8 cellular contexts compared by ENCODE assay signal in the genomic region with DNA sequence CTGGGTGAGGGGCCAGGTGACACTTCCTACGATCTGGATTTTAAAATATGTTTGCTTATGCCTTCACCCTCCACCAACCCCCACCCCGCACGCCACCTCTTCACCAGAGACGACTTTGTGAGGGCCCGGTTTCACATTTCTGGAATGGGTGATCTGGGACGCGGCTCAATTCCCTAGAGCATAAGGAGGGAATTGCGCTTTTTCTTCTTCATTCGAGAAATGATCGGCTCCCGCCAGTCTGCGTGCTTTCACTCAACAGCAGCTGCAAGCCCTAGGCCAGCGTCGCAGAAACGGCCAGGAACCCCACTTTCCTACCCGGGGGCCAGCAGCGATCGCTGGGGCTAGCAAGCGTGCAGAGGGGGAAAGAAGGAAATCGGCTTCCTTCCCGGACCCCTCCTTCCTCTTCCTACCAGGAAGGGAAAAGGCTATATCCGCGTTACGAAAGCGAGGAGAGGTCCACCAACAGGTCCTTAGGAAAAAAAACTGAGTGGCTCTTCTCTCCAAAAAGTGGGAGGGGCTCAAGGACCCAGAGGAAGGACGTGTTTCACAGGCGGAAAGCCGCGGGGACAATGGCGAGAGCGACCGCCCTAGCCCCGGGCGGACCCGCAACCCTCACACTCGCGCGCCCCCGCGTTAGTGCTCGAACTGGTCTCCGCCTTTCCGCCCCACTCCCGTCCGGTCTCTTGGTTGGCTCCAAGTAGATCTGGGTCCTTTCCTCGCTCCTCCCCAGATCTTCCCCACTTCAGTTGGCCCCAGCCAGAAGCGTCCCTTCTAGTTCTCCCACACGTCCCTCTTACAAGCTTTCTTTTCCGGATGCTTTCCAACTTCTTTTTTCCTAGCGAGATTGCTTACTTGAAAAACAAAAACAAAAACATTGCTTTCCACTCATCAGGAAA. TPM values are rescaled to one million over a fixed set of nuclear protein-coding genes. Genes with fewer than 3 reads are reported as not detected.
DNase-seq lines count a peak whose midpoint lies in the region; ATAC-seq and TF ChIP-seq lines count a peak whose summit lies in the region.

No MANE protein-coding gene starts in this region.

- no peaks in the 10 kb centered on the region for H3K9me3 ChIP-seq in mucosa of rectum (ENCODE audit: control insufficient read depth in 2 of 2, low read length in 2 of 2)

- no peak for ATAC-seq in HG03097 (IDR thresholded peaks at IDR 0.05; ENCODE audit: low FRiP score, unreplicated experiment)

- H3K4me1 ChIP-seq in mucosa of rectum (ENCODE audit: control insufficient read depth in 2 of 2, insufficient read depth in 2 of 2, low read length in 2 of 2): peaks cover 11 to 14% of the 10 kb centered on the region in 2 donors

- H3K27ac ChIP-seq in mucosa of rectum (ENCODE audit: low read depth in 2 of 2, low read length in 2 of 2): peak overlapping the region; percentile 66 to 86

- CTCF ChIA-PET in AG04449 (lab: Yijun Ruan, JAX): interaction anchor here (0.7 to 6.9 kb wide), 12 partner anchors 75 to 1897 kb away, joined by 3 to 106 read pairs (median 5); no protein-coding TSS in a partner anchor
- CTCF ChIA-PET in activated CD4-positive, alpha-beta memory T cell treated with anti-CD3 and anti-CD28 coated beads for 36 hours (lab: Charles Lee): interaction anchor here (2.9 kb wide), 1 partner anchor 1899 kb away, joined by 26 read pairs; no protein-coding TSS in a partner anchor

- peaks cover 25 to 42% of the 10 kb centered on the region in 2 donors for H3K27me3 ChIP-seq in mucosa of rectum (ENCODE audit: control insufficient read depth in 2 of 2, insufficient read depth in 2 of 2, low read length in 2 of 2)

- H3K36me3 Mint-ChIP-seq in activated CD4-positive, alpha-beta memory T cell treated with anti-CD3 and anti-CD28 coated beads for 36 hours: no peaks in the 10 kb centered on the region

- POLR2A ChIA-PET in AG04449 (lab: Yijun Ruan, JAX): interaction anchor here (0.6 to 2.7 kb wide), 6 partner anchors 45 to 1899 kb away, joined by 3 to 12 read pairs (median 3); no protein-coding TSS in a partner anchor
- POLR2A ChIA-PET in activated CD4-positive, alpha-beta memory T cell treated with anti-CD3 and anti-CD28 coated beads for 36 hours (lab: Charles Lee): no interaction called here

- H3K9ac ChIP-seq in mucosa of rectum (ENCODE audit: low read depth in 1 of 2, low read length in 2 of 2): peak overlapping the region; percentile 53 to 63

- H3K36me3 ChIP-seq in mucosa of rectum (ENCODE audit: control insufficient read depth in 2 of 2, insufficient read depth in 2 of 2, low read length in 2 of 2): no peaks in the 10 kb centered on the region

- DNase-seq in AG04449 (ENCODE audit: low read depth, low spot score) (no peak), HCEC 1CT (peak; percentile 83), fibroblast of peridontal ligament (ENCODE audit: extremely low read depth) (peak; percentile 81), ureter (ENCODE audit: low spot score) (peak; percentile 87), NAMALWA (ENCODE audit: low spot score) (no peak)
- peak; percentile 20 for DNase-seq in activated CD4-positive, alpha-beta memory T cell treated with anti-CD3 and anti-CD28 coated beads for 36 hours

- H3K4me3 ChIP-seq in AG04449 (ENCODE audit: low read depth, low read length) (peak overlapping the region; percentile 98), mucosa of rectum (ENCODE audit: low read length in 2 of 2) (peak overlapping the region; percentile 57 to 72)

- H3K9me3 Mint-ChIP-seq in activated CD4-positive, alpha-beta memory T cell treated with anti-CD3 and anti-CD28 coated beads for 36 hours: no peaks in the 10 kb centered on the region

- TF ChIP-seq CTCF in AG04449 (IDR thresholded peaks at IDR 0.05; ENCODE audit: insufficient read depth, low read length, missing control alignments): peak; percentile 16

- H3K4me1 Mint-ChIP-seq in activated CD4-positive, alpha-beta memory T cell treated with anti-CD3 and anti-CD28 coated beads for 36 hours (ENCODE audit: low read depth): peaks cover 27% of the 10 kb centered on the region

- H3K4me3 Mint-ChIP-seq in activated CD4-positive, alpha-beta memory T cell treated with anti-CD3 and anti-CD28 coated beads for 36 hours: peak overlapping the region; percentile 58

- H3K27ac Mint-ChIP-seq in activated CD4-positive, alpha-beta memory T cell treated with anti-CD3 and anti-CD28 coated beads for 36 hours: no peak overlapping the region

- intact Hi-C loops in activated CD4-positive, alpha-beta memory T cell treated with anti-CD3 and anti-CD28 coated beads for 36 hours (cut with micrococcal nuclease): loop anchor here (5.0 to 10.0 kb wide), 3 partner anchors 716 to 1669 kb away; no protein-coding TSS in a partner anchor

- peaks cover 54% of the 10 kb centered on the region for H3K27me3 Mint-ChIP-seq in activated CD4-positive, alpha-beta memory T cell treated with anti-CD3 and anti-CD28 coated beads for 36 hours

RNA-seq across cellular contexts. Expression of gene ADAMTS1, which starts 1.1 kb away (rescaled TPM):
- total RNA-seq in activated CD4-positive, alpha-beta memory T cell treated with anti-CD3 and anti-CD28 coated beads for 36 hours: not detected
- total RNA-seq in ureter: 145 TPM

Comparison
In these comparisons a context has a peak if more than half of its experiments do, and no peak if none do; other contexts are left out.
1. DNase-seq: peak in HCEC 1CT (single experiment), activated CD4-positive, alpha-beta memory T cell treated with anti-CD3 and anti-CD28 coated beads for 36 hours (single experiment), fibroblast of peridontal ligament (single experiment) and ureter (single experiment); none in AG04449 (single experiment) and NAMALWA (single experiment).
2. RNA of gene ADAMTS1, which starts 1.1 kb away (total RNA-seq): 145 TPM in ureter (single experiment); not detected in activated CD4-positive, alpha-beta memory T cell treated with anti-CD3 and anti-CD28 coated beads for 36 hours; every median in the first group is over 100 times any median in the second.